Comparison of ENCODE assay signal across 17 cellular contexts in genomic region chr10:68668231-68668630, GRCh38.
"Had no signal": no experiment of that assay in that cellular context is flagged by ENCODE, and none has a peak within 500 bp of the region (broad histone marks: within the 10 kb centered on the region; RNA-seq: fewer than 3 reads in every experiment).

No MANE protein-coding gene starts in this region.

- DNase-seq: cortex of kidney; dorsolateral prefrontal cortex; effector CD8-positive, alpha-beta T cell; foreskin melanocyte; head of caudate nucleus; left colon; left ventricle myocardium superior; mesenchymal stem cell; midbrain; ovary; sigmoid colon; stimulated activated CD4-positive, alpha-beta T cell treated with anti-CD3 and anti-CD28 coated beads, Interleukin-2, amount 100 ng/mL, for 24 hours; stimulated activated CD4-positive, alpha-beta T cell treated with anti-CD3 and anti-CD28 coated beads, Interleukin-4, amount 100 ng/mL, for 4 hours; stimulated activated naive CD4-positive, alpha-beta T cell; stomach; substantia nigra; transverse colon had no signal

- ATAC-seq: left colon, left ventricle myocardium superior had no signal
